In the genomic region with DNA sequence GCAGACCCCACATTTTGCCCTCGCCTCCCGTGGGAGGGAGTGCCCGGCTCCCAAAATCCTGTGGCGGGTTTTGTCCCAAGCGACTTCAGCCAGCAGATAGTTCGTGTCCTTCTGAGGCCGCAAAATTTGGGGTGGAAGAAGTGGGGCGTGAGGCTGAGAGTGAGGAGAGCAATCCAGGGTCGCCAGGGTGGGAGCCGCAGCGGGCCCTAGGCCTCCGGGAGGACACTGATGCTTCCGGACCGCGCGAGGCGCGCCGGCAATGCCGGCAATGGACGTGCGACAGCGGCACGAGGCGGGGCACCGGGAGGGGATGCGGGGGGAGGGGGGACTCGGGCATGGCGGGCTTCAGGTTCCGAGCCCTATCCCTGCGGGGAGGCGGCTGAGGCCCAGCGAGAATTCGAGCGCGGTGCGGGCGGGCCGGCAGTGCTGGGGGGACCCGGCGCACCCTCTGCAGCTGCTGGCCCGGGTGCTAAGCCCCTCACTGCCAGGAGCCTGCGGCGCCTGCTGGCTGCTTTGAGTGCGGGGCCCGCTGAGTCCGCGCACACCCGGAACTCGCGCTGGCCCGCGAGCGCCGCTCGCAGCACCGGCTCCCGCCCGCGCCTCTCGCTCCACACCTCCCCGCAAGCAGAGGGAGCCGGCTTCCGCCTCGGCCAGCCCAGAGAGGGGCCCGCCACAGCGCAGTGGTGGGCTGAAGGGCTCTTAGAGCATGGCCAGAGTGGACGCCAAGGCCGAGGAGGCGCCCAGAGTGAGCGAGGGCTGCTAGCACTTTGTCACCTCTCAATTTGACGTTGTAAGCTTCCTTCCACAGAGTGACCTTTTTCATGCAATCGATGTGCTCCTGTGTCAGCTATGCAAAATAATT, we compare ENCODE assay signal across 1 cellular context.
A peak's percentile ranks its signal among the peaks of the same experiment; 100 is the strongest.
TF ChIP-seq lines count a peak whose summit lies in the region.

No MANE protein-coding gene starts in this region.

TF ChIP-seq in K562, 482 proteins besides CTCF, POLR2A, EP300 and RAD21 (continued from another document and continues in another):
- TF ChIP-seq, protein P1, sequence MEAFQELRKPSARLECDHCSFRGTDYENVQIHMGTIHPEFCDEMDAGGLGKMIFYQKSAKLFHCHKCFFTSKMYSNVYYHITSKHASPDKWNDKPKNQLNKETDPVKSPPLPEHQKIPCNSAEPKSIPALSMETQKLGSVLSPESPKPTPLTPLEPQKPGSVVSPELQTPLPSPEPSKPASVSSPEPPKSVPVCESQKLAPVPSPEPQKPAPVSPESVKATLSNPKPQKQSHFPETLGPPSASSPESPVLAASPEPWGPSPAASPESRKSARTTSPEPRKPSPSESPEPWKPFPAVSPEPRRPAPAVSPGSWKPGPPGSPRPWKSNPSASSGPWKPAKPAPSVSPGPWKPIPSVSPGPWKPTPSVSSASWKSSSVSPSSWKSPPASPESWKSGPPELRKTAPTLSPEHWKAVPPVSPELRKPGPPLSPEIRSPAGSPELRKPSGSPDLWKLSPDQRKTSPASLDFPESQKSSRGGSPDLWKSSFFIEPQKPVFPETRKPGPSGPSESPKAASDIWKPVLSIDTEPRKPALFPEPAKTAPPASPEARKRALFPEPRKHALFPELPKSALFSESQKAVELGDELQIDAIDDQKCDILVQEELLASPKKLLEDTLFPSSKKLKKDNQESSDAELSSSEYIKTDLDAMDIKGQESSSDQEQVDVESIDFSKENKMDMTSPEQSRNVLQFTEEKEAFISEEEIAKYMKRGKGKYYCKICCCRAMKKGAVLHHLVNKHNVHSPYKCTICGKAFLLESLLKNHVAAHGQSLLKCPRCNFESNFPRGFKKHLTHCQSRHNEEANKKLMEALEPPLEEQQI (IDR thresholded peaks at IDR 0.05), result no peak
- TF ChIP-seq, protein P2, sequence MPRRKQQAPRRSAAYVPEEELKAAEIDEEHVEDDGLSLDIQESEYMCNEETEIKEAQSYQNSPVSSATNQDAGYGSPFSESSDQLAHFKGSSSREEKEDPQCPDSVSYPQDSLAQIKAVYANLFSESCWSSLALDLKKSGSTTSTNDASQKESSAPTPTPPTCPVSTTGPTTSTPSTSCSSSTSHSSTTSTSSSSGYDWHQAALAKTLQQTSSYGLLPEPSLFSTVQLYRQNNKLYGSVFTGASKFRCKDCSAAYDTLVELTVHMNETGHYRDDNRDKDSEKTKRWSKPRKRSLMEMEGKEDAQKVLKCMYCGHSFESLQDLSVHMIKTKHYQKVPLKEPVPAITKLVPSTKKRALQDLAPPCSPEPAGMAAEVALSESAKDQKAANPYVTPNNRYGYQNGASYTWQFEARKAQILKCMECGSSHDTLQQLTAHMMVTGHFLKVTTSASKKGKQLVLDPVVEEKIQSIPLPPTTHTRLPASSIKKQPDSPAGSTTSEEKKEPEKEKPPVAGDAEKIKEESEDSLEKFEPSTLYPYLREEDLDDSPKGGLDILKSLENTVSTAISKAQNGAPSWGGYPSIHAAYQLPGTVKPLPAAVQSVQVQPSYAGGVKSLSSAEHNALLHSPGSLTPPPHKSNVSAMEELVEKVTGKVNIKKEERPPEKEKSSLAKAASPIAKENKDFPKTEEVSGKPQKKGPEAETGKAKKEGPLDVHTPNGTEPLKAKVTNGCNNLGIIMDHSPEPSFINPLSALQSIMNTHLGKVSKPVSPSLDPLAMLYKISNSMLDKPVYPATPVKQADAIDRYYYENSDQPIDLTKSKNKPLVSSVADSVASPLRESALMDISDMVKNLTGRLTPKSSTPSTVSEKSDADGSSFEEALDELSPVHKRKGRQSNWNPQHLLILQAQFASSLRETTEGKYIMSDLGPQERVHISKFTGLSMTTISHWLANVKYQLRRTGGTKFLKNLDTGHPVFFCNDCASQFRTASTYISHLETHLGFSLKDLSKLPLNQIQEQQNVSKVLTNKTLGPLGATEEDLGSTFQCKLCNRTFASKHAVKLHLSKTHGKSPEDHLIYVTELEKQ (CRISPR knock-in tag; IDR thresholded peaks at IDR 0.05), result no peak
- no peak for TF ChIP-seq ZNF507 (tag; conservative IDR thresholded peaks at IDR 0.05)
- no peak for TF ChIP-seq ZNF584 (CRISPR knock-in tag; IDR thresholded peaks at IDR 0.05; ENCODE audit: low read depth)
- TF ChIP-seq ZNF174 (CRISPR knock-in tag; IDR thresholded peaks at IDR 0.05), result no peak
- TF ChIP-seq CBFA2T2 (conservative IDR thresholded peaks at IDR 0.05), result no peak
- TF ChIP-seq, protein P3, sequence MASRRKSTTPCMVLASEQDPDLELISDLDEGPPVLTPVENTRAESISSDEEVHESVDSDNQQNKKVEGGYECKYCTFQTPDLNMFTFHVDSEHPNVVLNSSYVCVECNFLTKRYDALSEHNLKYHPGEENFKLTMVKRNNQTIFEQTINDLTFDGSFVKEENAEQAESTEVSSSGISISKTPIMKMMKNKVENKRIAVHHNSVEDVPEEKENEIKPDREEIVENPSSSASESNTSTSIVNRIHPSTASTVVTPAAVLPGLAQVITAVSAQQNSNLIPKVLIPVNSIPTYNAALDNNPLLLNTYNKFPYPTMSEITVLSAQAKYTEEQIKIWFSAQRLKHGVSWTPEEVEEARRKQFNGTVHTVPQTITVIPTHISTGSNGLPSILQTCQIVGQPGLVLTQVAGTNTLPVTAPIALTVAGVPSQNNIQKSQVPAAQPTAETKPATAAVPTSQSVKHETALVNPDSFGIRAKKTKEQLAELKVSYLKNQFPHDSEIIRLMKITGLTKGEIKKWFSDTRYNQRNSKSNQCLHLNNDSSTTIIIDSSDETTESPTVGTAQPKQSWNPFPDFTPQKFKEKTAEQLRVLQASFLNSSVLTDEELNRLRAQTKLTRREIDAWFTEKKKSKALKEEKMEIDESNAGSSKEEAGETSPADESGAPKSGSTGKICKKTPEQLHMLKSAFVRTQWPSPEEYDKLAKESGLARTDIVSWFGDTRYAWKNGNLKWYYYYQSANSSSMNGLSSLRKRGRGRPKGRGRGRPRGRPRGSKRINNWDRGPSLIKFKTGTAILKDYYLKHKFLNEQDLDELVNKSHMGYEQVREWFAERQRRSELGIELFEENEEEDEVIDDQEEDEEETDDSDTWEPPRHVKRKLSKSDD (conservative IDR thresholded peaks at IDR 0.05; ENCODE audit: low read length), result no peak
- TF ChIP-seq NFATC3 (IDR thresholded peaks at IDR 0.05), result no peak
- TF ChIP-seq, protein P4, sequence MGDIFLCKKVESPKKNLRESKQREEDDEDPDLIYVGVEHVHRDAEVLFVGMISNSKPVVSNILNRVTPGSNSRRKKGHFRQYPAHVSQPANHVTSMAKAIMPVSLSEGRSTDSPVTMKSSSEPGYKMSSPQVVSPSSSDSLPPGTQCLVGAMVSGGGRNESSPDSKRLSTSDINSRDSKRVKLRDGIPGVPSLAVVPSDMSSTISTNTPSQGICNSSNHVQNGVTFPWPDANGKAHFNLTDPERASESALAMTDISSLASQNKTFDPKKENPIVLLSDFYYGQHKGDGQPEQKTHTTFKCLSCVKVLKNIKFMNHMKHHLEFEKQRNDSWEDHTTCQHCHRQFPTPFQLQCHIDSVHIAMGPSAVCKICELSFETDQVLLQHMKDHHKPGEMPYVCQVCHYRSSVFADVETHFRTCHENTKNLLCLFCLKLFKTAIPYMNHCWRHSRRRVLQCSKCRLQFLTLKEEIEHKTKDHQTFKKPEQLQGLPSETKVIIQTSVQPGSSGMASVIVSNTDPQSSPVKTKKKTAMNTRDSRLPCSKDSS (IDR thresholded peaks at IDR 0.05; ENCODE audit: low read depth, partially characterized antibody), result no peak
- TF ChIP-seq XRCC4 (IDR thresholded peaks at IDR 0.05; ENCODE audit: extremely low read depth, insufficient read depth, insufficient read length), result no peak
- TF ChIP-seq SLC30A9 (CRISPR knock-in tag; IDR thresholded peaks at IDR 0.05), result no peak
- TF ChIP-seq, protein P5, sequence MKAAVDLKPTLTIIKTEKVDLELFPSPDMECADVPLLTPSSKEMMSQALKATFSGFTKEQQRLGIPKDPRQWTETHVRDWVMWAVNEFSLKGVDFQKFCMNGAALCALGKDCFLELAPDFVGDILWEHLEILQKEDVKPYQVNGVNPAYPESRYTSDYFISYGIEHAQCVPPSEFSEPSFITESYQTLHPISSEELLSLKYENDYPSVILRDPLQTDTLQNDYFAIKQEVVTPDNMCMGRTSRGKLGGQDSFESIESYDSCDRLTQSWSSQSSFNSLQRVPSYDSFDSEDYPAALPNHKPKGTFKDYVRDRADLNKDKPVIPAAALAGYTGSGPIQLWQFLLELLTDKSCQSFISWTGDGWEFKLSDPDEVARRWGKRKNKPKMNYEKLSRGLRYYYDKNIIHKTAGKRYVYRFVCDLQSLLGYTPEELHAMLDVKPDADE (conservative IDR thresholded peaks at IDR 0.05; ENCODE audit: control insufficient read depth, low read depth, low read length), result no peak; the same call in 1 of the 2 replicates
- TF ChIP-seq ZFP36 (IDR thresholded peaks at IDR 0.05; ENCODE audit: low read depth, low read length, partially characterized antibody), result peak; percentile 26
- TF ChIP-seq CCAR2 (IDR thresholded peaks at IDR 0.05; ENCODE audit: low read depth, low read length), result no peak
- no peak for TF ChIP-seq KHSRP (IDR thresholded peaks at IDR 0.05)
- no peak for TF ChIP-seq BRCA1 (IDR thresholded peaks at IDR 0.05)
- no peak for TF ChIP-seq BRCA1 (CRISPR knock-in tag; IDR thresholded peaks at IDR 0.05)
- 0 out of 2 replicates have a peak, but pooled peaks have one; percentile 55 for TF ChIP-seq NFRKB (IDR thresholded peaks at IDR 0.05; ENCODE audit: low read depth)
- no peak for TF ChIP-seq POLR2B (IDR thresholded peaks at IDR 0.05; ENCODE audit: low read depth, partially characterized antibody)
- TF ChIP-seq KDM1A (IDR thresholded peaks at IDR 0.05), result peak in 1 of 2 experiments; percentile 38; a peak in 1 of 4 replicates
- TF ChIP-seq, protein P6, sequence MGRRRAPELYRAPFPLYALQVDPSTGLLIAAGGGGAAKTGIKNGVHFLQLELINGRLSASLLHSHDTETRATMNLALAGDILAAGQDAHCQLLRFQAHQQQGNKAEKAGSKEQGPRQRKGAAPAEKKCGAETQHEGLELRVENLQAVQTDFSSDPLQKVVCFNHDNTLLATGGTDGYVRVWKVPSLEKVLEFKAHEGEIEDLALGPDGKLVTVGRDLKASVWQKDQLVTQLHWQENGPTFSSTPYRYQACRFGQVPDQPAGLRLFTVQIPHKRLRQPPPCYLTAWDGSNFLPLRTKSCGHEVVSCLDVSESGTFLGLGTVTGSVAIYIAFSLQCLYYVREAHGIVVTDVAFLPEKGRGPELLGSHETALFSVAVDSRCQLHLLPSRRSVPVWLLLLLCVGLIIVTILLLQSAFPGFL (CRISPR knock-in tag; IDR thresholded peaks at IDR 0.05), result no peak
- TF ChIP-seq, protein P7, sequence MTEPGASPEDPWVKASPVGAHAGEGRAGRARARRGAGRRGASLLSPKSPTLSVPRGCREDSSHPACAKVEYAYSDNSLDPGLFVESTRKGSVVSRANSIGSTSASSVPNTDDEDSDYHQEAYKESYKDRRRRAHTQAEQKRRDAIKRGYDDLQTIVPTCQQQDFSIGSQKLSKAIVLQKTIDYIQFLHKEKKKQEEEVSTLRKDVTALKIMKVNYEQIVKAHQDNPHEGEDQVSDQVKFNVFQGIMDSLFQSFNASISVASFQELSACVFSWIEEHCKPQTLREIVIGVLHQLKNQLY (CRISPR knock-in tag; conservative IDR thresholded peaks at IDR 0.05), result 0 out of 4 replicates have a peak, but pooled peaks of 1 of the 2 experiments have one; percentile 38
- 0 out of 2 replicates have a peak, but pooled peaks have one; percentile 60 for TF ChIP-seq ZNF766 (CRISPR knock-in tag; conservative IDR thresholded peaks at IDR 0.05)
- no peak for TF ChIP-seq ZNF140 (CRISPR knock-in tag; IDR thresholded peaks at IDR 0.05)
- no peak for TF ChIP-seq ZNF347 (CRISPR knock-in tag; IDR thresholded peaks at IDR 0.05; ENCODE audit: low read depth)
- TF ChIP-seq, protein P8, sequence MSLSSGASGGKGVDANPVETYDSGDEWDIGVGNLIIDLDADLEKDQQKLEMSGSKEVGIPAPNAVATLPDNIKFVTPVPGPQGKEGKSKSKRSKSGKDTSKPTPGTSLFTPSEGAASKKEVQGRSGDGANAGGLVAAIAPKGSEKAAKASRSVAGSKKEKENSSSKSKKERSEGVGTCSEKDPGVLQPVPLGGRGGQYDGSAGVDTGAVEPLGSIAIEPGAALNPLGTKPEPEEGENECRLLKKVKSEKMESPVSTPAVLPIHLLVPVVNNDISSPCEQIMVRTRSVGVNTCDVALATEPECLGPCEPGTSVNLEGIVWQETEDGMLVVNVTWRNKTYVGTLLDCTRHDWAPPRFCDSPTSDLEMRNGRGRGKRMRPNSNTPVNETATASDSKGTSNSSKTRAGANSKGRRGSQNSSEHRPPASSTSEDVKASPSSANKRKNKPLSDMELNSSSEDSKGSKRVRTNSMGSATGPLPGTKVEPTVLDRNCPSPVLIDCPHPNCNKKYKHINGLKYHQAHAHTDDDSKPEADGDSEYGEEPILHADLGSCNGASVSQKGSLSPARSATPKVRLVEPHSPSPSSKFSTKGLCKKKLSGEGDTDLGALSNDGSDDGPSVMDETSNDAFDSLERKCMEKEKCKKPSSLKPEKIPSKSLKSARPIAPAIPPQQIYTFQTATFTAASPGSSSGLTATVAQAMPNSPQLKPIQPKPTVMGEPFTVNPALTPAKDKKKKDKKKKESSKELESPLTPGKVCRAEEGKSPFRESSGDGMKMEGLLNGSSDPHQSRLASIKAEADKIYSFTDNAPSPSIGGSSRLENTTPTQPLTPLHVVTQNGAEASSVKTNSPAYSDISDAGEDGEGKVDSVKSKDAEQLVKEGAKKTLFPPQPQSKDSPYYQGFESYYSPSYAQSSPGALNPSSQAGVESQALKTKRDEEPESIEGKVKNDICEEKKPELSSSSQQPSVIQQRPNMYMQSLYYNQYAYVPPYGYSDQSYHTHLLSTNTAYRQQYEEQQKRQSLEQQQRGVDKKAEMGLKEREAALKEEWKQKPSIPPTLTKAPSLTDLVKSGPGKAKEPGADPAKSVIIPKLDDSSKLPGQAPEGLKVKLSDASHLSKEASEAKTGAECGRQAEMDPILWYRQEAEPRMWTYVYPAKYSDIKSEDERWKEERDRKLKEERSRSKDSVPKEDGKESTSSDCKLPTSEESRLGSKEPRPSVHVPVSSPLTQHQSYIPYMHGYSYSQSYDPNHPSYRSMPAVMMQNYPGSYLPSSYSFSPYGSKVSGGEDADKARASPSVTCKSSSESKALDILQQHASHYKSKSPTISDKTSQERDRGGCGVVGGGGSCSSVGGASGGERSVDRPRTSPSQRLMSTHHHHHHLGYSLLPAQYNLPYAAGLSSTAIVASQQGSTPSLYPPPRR (CRISPR knock-in tag; IDR thresholded peaks at IDR 0.05; ENCODE audit: borderline replicate concordance), result no peak
- TF ChIP-seq, protein P9, sequence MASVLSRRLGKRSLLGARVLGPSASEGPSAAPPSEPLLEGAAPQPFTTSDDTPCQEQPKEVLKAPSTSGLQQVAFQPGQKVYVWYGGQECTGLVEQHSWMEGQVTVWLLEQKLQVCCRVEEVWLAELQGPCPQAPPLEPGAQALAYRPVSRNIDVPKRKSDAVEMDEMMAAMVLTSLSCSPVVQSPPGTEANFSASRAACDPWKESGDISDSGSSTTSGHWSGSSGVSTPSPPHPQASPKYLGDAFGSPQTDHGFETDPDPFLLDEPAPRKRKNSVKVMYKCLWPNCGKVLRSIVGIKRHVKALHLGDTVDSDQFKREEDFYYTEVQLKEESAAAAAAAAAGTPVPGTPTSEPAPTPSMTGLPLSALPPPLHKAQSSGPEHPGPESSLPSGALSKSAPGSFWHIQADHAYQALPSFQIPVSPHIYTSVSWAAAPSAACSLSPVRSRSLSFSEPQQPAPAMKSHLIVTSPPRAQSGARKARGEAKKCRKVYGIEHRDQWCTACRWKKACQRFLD (CRISPR knock-in tag; IDR thresholded peaks at IDR 0.05), result no peak; the same call in 1 of the 2 replicates
- peak; percentile 85 for TF ChIP-seq PHF20 (IDR thresholded peaks at IDR 0.05; ENCODE audit: partially characterized antibody)
- peak; percentile 68 for TF ChIP-seq CTBP1 (IDR thresholded peaks at IDR 0.05; ENCODE audit: borderline replicate concordance)
- no peak for TF ChIP-seq ZNF75A (CRISPR knock-in tag; IDR thresholded peaks at IDR 0.05)
- no peak for TF ChIP-seq ZNF695 (CRISPR knock-in tag; IDR thresholded peaks at IDR 0.05)
- no peak for TF ChIP-seq MCM7 (IDR thresholded peaks at IDR 0.05)
- TF ChIP-seq TAF15 (IDR thresholded peaks at IDR 0.05; ENCODE audit: low read depth, low read length), result no peak
- TF ChIP-seq HMG20B (CRISPR knock-in tag; IDR thresholded peaks at IDR 0.05), result no peak
- no peak for TF ChIP-seq TEAD4 (IDR thresholded peaks at IDR 0.05; ENCODE audit: low read length)
- TF ChIP-seq TEAD4 (CRISPR knock-in tag; IDR thresholded peaks at IDR 0.05; ENCODE audit: borderline replicate concordance), result no peak
- TF ChIP-seq MTA3 (IDR thresholded peaks at IDR 0.05; ENCODE audit: borderline replicate concordance), result peak; percentile 40; the same call in 1 of the 2 replicates
